ENCODE assay signal across 8 cellular contexts in genomic region chr11:72780291-72781062, GRCh38. TPM values are rescaled to one million over a fixed set of nuclear protein-coding genes. Genes with fewer than 3 reads are reported as not detected.
DNase-seq lines count a peak whose midpoint lies in the region; ATAC-seq and TF ChIP-seq lines count a peak whose summit lies in the region.

No MANE protein-coding gene starts in this region.

- peaks cover 11 to 54% (median 41%) of the 10 kb centered on the region in 9 donors for H3K4me1 ChIP-seq in heart right ventricle
- peaks cover 3% of the 10 kb centered on the region for H3K4me1 ChIP-seq in mesodermal cell (ENCODE audit: control insufficient read depth, insufficient read depth, low read length, poor library complexity, severe bottlenecking)
- no peaks in the 10 kb centered on the region for H3K4me1 ChIP-seq in uterus

- no peaks in the 10 kb centered on the region for H3K9me3 Mint-ChIP-seq in MCF 10A (ENCODE audit: unreplicated experiment)

- no peak for DNase-seq in heart right ventricle
- no peak for DNase-seq in Right ventricle myocardium superior
- DNase-seq in MCF 10A (ENCODE audit: unreplicated experiment): peak; percentile 18
- DNase-seq in uterus: no peak
- DNase-seq in activated CD4-positive, alpha-beta T cell treated with anti-CD3 and anti-CD28 coated beads, Interleukin-2, amount 50 U/mL, for 1 hour: no peak

- H3K4me3 Mint-ChIP-seq in MCF 10A (ENCODE audit: unreplicated experiment): peak overlapping the region; percentile 57

- BruUV-seq in MCF 10A (replicated peaks; lab: Mats Ljungman, UMichigan): no TSS peak

- 93% methylated on average over 11 of the region's 11 CpGs for WGBS in heart right ventricle, 2 donors
- WGBS in mesodermal cell (ENCODE audit: insufficient coverage in 2 of 2), 2 experiments: 91 to 93% methylated on average over 5 to 8 of the region's 11 CpGs

- intact Hi-C loops in heart right ventricle (cut with DNase I): loop anchor here in 1 of 10 donors (10.0 kb wide), 1 partner anchor 56 kb away; no protein-coding TSS in a partner anchor
- intact Hi-C loops in Right ventricle myocardium superior (cut with DNase I): no loop called here
- intact Hi-C loops in MCF 10A (cut with micrococcal nuclease): no loop called here
- intact Hi-C loops in uterus (cut with DNase I; ENCODE audit: low total_unique reads): no loop called here

- TF ChIP-seq CTCF in heart right ventricle (IDR thresholded peaks at IDR 0.05) (no peak), MCF 10A (IDR thresholded peaks at IDR 0.05; ENCODE audit: unreplicated experiment) (no peak), uterus (IDR thresholded peaks at IDR 0.05) (no peak)

- peaks cover 5% of the 10 kb centered on the region for H3K36me3 Mint-ChIP-seq in MCF 10A (ENCODE audit: insufficient read depth, unreplicated experiment)

- H3K27me3 ChIP-seq in heart right ventricle (peaks cover 0 to 8% (median 0%) of the 10 kb centered on the region in 7 donors), uterus (no peaks in the 10 kb centered on the region)

- H3K4me3 ChIP-seq in heart right ventricle: peak overlapping the region; percentile 4 to 68 (median 65)
- H3K4me3 ChIP-seq in mesodermal cell (ENCODE audit: extremely low read depth, insufficient read depth, low read length, poor library complexity, severe bottlenecking): peak overlapping the region; percentile 46
- peak overlapping the region; percentile 39 to 74 for H3K4me3 ChIP-seq in uterus

- H3K9me3 ChIP-seq in heart right ventricle (no peaks in the 10 kb centered on the region), mesodermal cell (ENCODE audit: control insufficient read depth, low read length) (no peaks in the 10 kb centered on the region), uterus (no peaks in the 10 kb centered on the region)

- CTCF ChIA-PET in MCF 10A (lab: Yijun Ruan, JAX): interaction anchor here (0.7 to 1.1 kb wide), 2 partner anchors 51 to 53 kb away, joined by 4 read pairs; no protein-coding TSS in a partner anchor

- H3K27ac ChIP-seq in heart right ventricle (peak overlapping the region in 3 of 10 donors; percentile 13 to 31 (median 16)), mesodermal cell (ENCODE audit: low read depth, low read length, severe bottlenecking) (no peak overlapping the region), uterus (peak overlapping the region; percentile 46 to 59)

- no peak for TF ChIP-seq POLR2A in uterus (IDR thresholded peaks at IDR 0.05)

- H3K36me3 ChIP-seq in heart right ventricle: no peaks in the 10 kb centered on the region
- H3K36me3 ChIP-seq in mesodermal cell (ENCODE audit: control insufficient read depth, insufficient read depth, low read length): no peaks in the 10 kb centered on the region
- H3K36me3 ChIP-seq in uterus: no peaks in the 10 kb centered on the region

- H3K27me3 Mint-ChIP-seq in MCF 10A (ENCODE audit: insufficient read depth, unreplicated experiment): no peaks in the 10 kb centered on the region

- POLR2A ChIA-PET in MCF 10A (lab: Yijun Ruan, JAX): no interaction called here

- no peak for ATAC-seq in heart right ventricle
- no peak for ATAC-seq in Right ventricle myocardium superior (ENCODE audit: poor library complexity)
- no peak for ATAC-seq in GM18868 (IDR thresholded peaks at IDR 0.05; ENCODE audit: unreplicated experiment)
- no peak for ATAC-seq in GM18861 (IDR thresholded peaks at IDR 0.05; ENCODE audit: unreplicated experiment)

- peaks cover 15% of the 10 kb centered on the region for H3K4me1 Mint-ChIP-seq in MCF 10A (ENCODE audit: insufficient read depth, unreplicated experiment)

- H3K27ac Mint-ChIP-seq in MCF 10A (ENCODE audit: low read depth, unreplicated experiment): no peak overlapping the region

RNA-seq across cellular contexts. Expression of gene STARD10, which starts 13.4 kb away (rescaled TPM):
- total RNA-seq in heart right ventricle (10 to 100 TPM; 36.1 to 97.9 (median 51.3) TPM), Right ventricle myocardium superior (117 TPM), MCF 10A (2022) (10.6 and 16.9 TPM in 2 replicates), uterus (10 to 100 TPM; 19.1 to 85.3 (median 53.0) TPM)
- 100 to 1,000 TPM in 1 of 2 donors, 10 to 100 TPM in 1; 40.8 to 291 TPM for polyA plus RNA-seq in heart right ventricle
- 56.6 TPM for polyA plus RNA-seq in mesodermal cell (2013, experiment 1 of 2)
- 45.7 TPM for polyA plus RNA-seq in mesodermal cell (2013, experiment 2 of 2)

RNA-seq across cellular contexts. Expression of gene ARAP1, which starts 28.3 kb away (rescaled TPM):
- total RNA-seq in heart right ventricle: 10 to 100 TPM; 30.4 to 68.3 (median 40.8) TPM
- polyA plus RNA-seq in heart right ventricle: 10 to 100 TPM; 35.8 to 58.7 TPM
- total RNA-seq in Right ventricle myocardium superior: 58.0 TPM
- total RNA-seq in MCF 10A (2022): 47.0 and 47.6 TPM in 2 replicates
- 54.9 TPM for polyA plus RNA-seq in mesodermal cell (2013, experiment 1 of 2)
- polyA plus RNA-seq in mesodermal cell (2013, experiment 2 of 2): 42.9 TPM
- 100 to 1,000 TPM in 1 of 4 donors, 10 to 100 TPM in 3; 21.3 to 222 (median 70.4) TPM for total RNA-seq in uterus

RNA-seq across cellular contexts. Expression of gene ATG16L2, which starts 33.7 kb away (rescaled TPM):
- total RNA-seq in heart right ventricle: 10 to 100 TPM in 7 of 10 donors, 1 to 10 TPM in 3; 8.0 to 23.9 (median 12.3) TPM
- 10 to 100 TPM; 10.3 to 66.9 TPM for polyA plus RNA-seq in heart right ventricle
- total RNA-seq in Right ventricle myocardium superior: 16.8 TPM
- 9.9 and 11.2 TPM in 2 replicates for total RNA-seq in MCF 10A (2022)
- polyA plus RNA-seq in mesodermal cell (2013, experiment 1 of 2): 23.8 TPM
- 18.5 TPM for polyA plus RNA-seq in mesodermal cell (2013, experiment 2 of 2)
- 10 to 100 TPM; 20.7 to 57.6 (median 32.3) TPM for total RNA-seq in uterus
